Comparison of ENCODE assay signal across 1 cellular context in the genomic region with DNA sequence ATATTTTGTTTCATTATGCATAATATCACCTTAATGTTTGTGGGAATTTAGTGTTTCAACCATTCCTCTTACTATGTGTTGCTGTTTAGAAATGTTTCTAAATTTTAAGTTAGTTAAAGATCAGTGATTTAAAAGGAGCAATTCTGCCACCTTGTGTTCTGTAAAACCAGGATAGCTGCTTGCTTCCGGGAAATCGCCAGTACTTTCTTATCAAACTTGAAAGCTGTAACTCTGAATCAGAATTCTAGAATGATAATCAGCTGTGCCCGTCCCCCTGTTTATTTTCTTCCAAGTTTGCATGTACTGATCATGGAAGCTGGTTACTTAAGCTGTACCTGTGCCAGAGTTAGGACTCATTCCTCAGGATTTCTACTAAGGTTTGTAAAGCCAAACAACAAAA.
TF ChIP-seq lines count a peak whose summit lies in the region.

No MANE protein-coding gene starts in this region.

TF ChIP-seq in H1, 55 proteins besides CTCF, POLR2A, EP300 and RAD21 (continued from another document):
- no peak for TF ChIP-seq TEAD4 (IDR thresholded peaks at IDR 0.05; ENCODE audit: low read depth, low read length)
